12 cellular contexts compared by ENCODE assay signal in the genomic region with DNA sequence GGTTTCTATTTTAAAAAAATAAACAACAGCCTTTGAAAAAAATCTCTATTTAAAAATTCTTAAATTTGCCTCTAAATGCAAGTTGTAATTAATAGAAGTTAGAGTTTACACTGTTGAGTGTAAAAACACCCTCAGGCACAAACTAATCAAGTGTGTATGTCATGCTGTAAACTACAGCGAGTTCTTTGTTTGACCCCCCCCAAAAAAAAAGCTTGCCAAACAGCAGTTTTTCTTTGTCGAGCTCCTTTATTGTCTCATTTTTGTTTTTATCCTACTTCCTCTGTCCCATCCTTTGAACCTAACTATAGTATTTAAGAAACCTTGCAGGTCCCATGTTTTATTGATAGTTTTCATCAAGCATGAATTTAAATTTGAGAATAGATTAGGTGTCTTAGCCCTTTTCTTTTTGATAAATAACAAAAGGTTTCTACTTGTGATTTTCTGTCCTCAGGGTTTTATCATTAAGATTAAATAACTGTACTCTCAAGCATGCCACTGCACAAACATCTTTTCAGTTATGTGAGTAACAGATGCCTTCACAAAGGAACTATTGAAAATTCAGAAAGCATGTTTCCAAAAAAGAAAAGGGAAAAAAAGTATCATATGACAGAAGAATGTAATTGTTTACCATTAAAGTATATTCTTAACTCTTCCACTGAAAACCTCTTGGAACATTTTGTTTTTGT.
DNase-seq lines count a peak whose midpoint lies in the region; ATAC-seq and TF ChIP-seq lines count a peak whose summit lies in the region.
"Had no signal": no experiment of that assay in that cellular context is flagged by ENCODE, and none has a peak within 500 bp of the region (broad histone marks: within the 10 kb centered on the region; RNA-seq: fewer than 3 reads in every experiment).

No MANE protein-coding gene starts in this region.

- no peak overlapping the region for H2BK5ac ChIP-seq in mesenchymal stem cell (ENCODE audit: low read depth, low read length, poor library complexity, severe bottlenecking)

- H3K4me3 Mint-ChIP-seq in activated T-cell treated with anti-CD3 and anti-CD28 coated beads, Interleukin-2, amount 50 U/mL, for 24 hours, result no peak overlapping the region
- no peak overlapping the region for H3K4me3 Mint-ChIP-seq in activated T-cell treated with anti-CD3 and anti-CD28 coated beads, Interleukin-2, amount 50 U/mL, for 4 hours
- no peak overlapping the region for H3K4me3 Mint-ChIP-seq in activated CD4-positive, alpha-beta memory T cell treated with anti-CD3 and anti-CD28 coated beads, Interleukin-2, amount 10 ng/mL, durations not matched to agents 7 days and 5 days

- CTCF ChIA-PET in activated CD4-positive, alpha-beta memory T cell treated with anti-CD3 and anti-CD28 coated beads, Interleukin-2, amount 10 ng/mL, durations not matched to agents 7 days and 5 days (lab: Charles Lee), result interaction anchor here (1.1 kb wide), 2 partner anchors 15 to 168 kb away, joined by 3 read pairs; no protein-coding TSS in a partner anchor

- H2AFZ ChIP-seq in mesenchymal stem cell (ENCODE audit: low read depth, low read length), result no peak overlapping the region

- no peak overlapping the region for H2BK120ac ChIP-seq in mesenchymal stem cell (ENCODE audit: low read depth, low read length)

- H3K4me3 ChIP-seq in mesenchymal stem cell (ENCODE audit: insufficient read depth in 1 of 2, low read depth in 1 of 2, low read length in 2 of 2), result no peak overlapping the region
- no peak overlapping the region for H3K4me3 ChIP-seq in thyroid gland (replicated peaks in 1 of 3)
- no peak overlapping the region for H3K4me3 ChIP-seq in effector memory CD4-positive, alpha-beta T cell (ENCODE audit: insufficient read depth, low read depth, low read length, poor library complexity, severe bottlenecking)
- H3K4me3 ChIP-seq: colonic mucosa had no signal

- intact Hi-C loops in thyroid gland (cut with DNase I) (no loop called here), sciatic nerve (cut with DNase I) (no loop called here)

- peaks cover 91% of the 10 kb centered on the region for H3K4me1 Mint-ChIP-seq in activated T-cell treated with anti-CD3 and anti-CD28 coated beads, Interleukin-2, amount 50 U/mL, for 24 hours (ENCODE audit: low read depth)
- peaks cover 82% of the 10 kb centered on the region for H3K4me1 Mint-ChIP-seq in activated T-cell treated with anti-CD3 and anti-CD28 coated beads, Interleukin-2, amount 50 U/mL, for 4 hours (ENCODE audit: low read depth)
- H3K4me1 Mint-ChIP-seq in activated CD4-positive, alpha-beta memory T cell treated with anti-CD3 and anti-CD28 coated beads, Interleukin-2, amount 10 ng/mL, durations not matched to agents 7 days and 5 days, result peaks cover 85% of the 10 kb centered on the region

- TF ChIP-seq POLR2A in thyroid gland (IDR thresholded peaks at IDR 0.05), result no peak

- no peak overlapping the region for H2BK15ac ChIP-seq in mesenchymal stem cell (ENCODE audit: low read depth, poor library complexity, severe bottlenecking)

- H3K27ac Mint-ChIP-seq in activated T-cell treated with anti-CD3 and anti-CD28 coated beads, Interleukin-2, amount 50 U/mL, for 24 hours, result peak overlapping the region; percentile 63
- peak overlapping the region; percentile 69 for H3K27ac Mint-ChIP-seq in activated CD4-positive, alpha-beta memory T cell treated with anti-CD3 and anti-CD28 coated beads, Interleukin-2, amount 10 ng/mL, durations not matched to agents 7 days and 5 days

- no peak overlapping the region for H2BK12ac ChIP-seq in mesenchymal stem cell (ENCODE audit: low read length in 2 of 2)

- 58% methylated on average over 2 of the region's 2 CpGs for WGBS in mesenchymal stem cell
- WGBS in thyroid gland, 2 donors, result 26 to 43% methylated on average over 2 of the region's 2 CpGs

- H2AK5ac ChIP-seq in mesenchymal stem cell (ENCODE audit: low read length, severe bottlenecking), result no peak overlapping the region

- H3K23ac ChIP-seq in mesenchymal stem cell (ENCODE audit: low read length in 2 of 2), result no peak overlapping the region

- ATAC-seq in activated T-cell treated with anti-CD3 and anti-CD28 coated beads, Interleukin-2, amount 50 U/mL, for 4 hours, result no peak
- ATAC-seq in sciatic nerve, result no peak

- H4K91ac ChIP-seq in mesenchymal stem cell (ENCODE audit: low read length), result no peak overlapping the region

- H3K9ac ChIP-seq in mesenchymal stem cell (ENCODE audit: low read length), result peak overlapping the region; percentile 21

- H3K27me3 Mint-ChIP-seq in activated T-cell treated with anti-CD3 and anti-CD28 coated beads, Interleukin-2, amount 50 U/mL, for 24 hours, result no peaks in the 10 kb centered on the region
- no peaks in the 10 kb centered on the region for H3K27me3 Mint-ChIP-seq in activated T-cell treated with anti-CD3 and anti-CD28 coated beads, Interleukin-2, amount 50 U/mL, for 4 hours (ENCODE audit: low read depth)
- H3K27me3 Mint-ChIP-seq in activated CD4-positive, alpha-beta memory T cell treated with anti-CD3 and anti-CD28 coated beads, Interleukin-2, amount 10 ng/mL, durations not matched to agents 7 days and 5 days, result no peaks in the 10 kb centered on the region

- no peaks in the 10 kb centered on the region for H3K9me3 ChIP-seq in mesenchymal stem cell (ENCODE audit: control insufficient read depth, low read length)
- no peaks in the 10 kb centered on the region for H3K9me3 ChIP-seq in thyroid gland
- no peaks in the 10 kb centered on the region for H3K9me3 ChIP-seq in effector memory CD4-positive, alpha-beta T cell (ENCODE audit: control insufficient read depth, low read length)
- H3K9me3 ChIP-seq: colonic mucosa had no signal

- no peak overlapping the region for H3K14ac ChIP-seq in mesenchymal stem cell (ENCODE audit: low read length in 2 of 2)

- no peak for DNase-seq in activated T-cell treated with anti-CD3 and anti-CD28 coated beads, Interleukin-2, amount 50 U/mL, for 24 hours
- no peak for DNase-seq in activated T-cell treated with anti-CD3 and anti-CD28 coated beads, Interleukin-2, amount 50 U/mL, for 4 hours
- DNase-seq in activated CD4-positive, alpha-beta memory T cell treated with anti-CD3 and anti-CD28 coated beads, Interleukin-2, amount 10 ng/mL, durations not matched to agents 7 days and 5 days, result no peak
- no peak for DNase-seq in mesenchymal stem cell
- no peak for DNase-seq in thyroid gland
- DNase-seq in UCSD-AML1 (lab: John Stamatoyannopoulos, UW; ENCODE audit: unreplicated experiment), result no peak
- no peak for DNase-seq in effector memory CD4-positive, alpha-beta T cell
- no peak for DNase-seq in sciatic nerve (ENCODE audit: low spot score)
- DNase-seq: colonic mucosa; glutamatergic neuron; stimulated activated CD4-positive, alpha-beta T cell treated with anti-CD3 and anti-CD28 coated beads, Interleukin-15, amount 100 ng/mL, for 24 hours; stimulated activated naive CD8-positive, alpha-beta T cell treated with anti-CD3 and anti-CD28 coated beads, Interleukin-15, Interleukin-2, amounts not matched to agents 100 U/mL and 50 U/mL, for 24 hours had no signal

- H3K4ac ChIP-seq in mesenchymal stem cell (ENCODE audit: low read depth in 1 of 2, low read length in 2 of 2), result no peak overlapping the region

- peaks cover 15% of the 10 kb centered on the region for H3K79me1 ChIP-seq in mesenchymal stem cell (replicated peaks; ENCODE audit: low read length, poor library complexity, severe bottlenecking)

- H3K4me1 ChIP-seq in mesenchymal stem cell (ENCODE audit: control insufficient read depth, insufficient read depth, low read depth, low read length) (peaks cover 13% of the 10 kb centered on the region), thyroid gland (peaks cover 26 to 48% of the 10 kb centered on the region in 2 donors)
- peaks cover 15% of the 10 kb centered on the region for H3K4me1 ChIP-seq in effector memory CD4-positive, alpha-beta T cell (ENCODE audit: control insufficient read depth, insufficient read depth, low read length, poor library complexity, severe bottlenecking)

- peak overlapping the region; percentile 70 for H3K27ac ChIP-seq in mesenchymal stem cell (ENCODE audit: low read length, poor library complexity, severe bottlenecking)
- peak overlapping the region; percentile 26 to 87 (median 86) for H3K27ac ChIP-seq in thyroid gland
- H3K27ac ChIP-seq in effector memory CD4-positive, alpha-beta T cell (ENCODE audit: insufficient read depth, low read length, poor library complexity, severe bottlenecking), result no peak overlapping the region
- H3K27ac ChIP-seq: colonic mucosa had no signal

- H3K18ac ChIP-seq in mesenchymal stem cell (ENCODE audit: low read depth in 1 of 2, low read length in 2 of 2), result no peak overlapping the region

- H3K9me3 Mint-ChIP-seq in activated T-cell treated with anti-CD3 and anti-CD28 coated beads, Interleukin-2, amount 50 U/mL, for 24 hours, result peaks cover 7% of the 10 kb centered on the region
- no peaks in the 10 kb centered on the region for H3K9me3 Mint-ChIP-seq in activated T-cell treated with anti-CD3 and anti-CD28 coated beads, Interleukin-2, amount 50 U/mL, for 4 hours
- peaks cover 5% of the 10 kb centered on the region for H3K9me3 Mint-ChIP-seq in activated CD4-positive, alpha-beta memory T cell treated with anti-CD3 and anti-CD28 coated beads, Interleukin-2, amount 10 ng/mL, durations not matched to agents 7 days and 5 days

- POLR2A ChIA-PET in activated CD4-positive, alpha-beta memory T cell treated with anti-CD3 and anti-CD28 coated beads, Interleukin-2, amount 10 ng/mL, durations not matched to agents 7 days and 5 days (lab: Charles Lee), result interaction anchor here (1.0 to 1.5 kb wide), 2 partner anchors 106 to 175 kb away, joined by 6 to 7 read pairs; no protein-coding TSS in a partner anchor

- H3K4me2 ChIP-seq in mesenchymal stem cell (ENCODE audit: low read length, poor library complexity, severe bottlenecking), result no peak overlapping the region

- peaks cover 25 to 73% of the 10 kb centered on the region in 2 experiments for H3K36me3 ChIP-seq in mesenchymal stem cell (ENCODE audit: control insufficient read depth in 1 of 2, insufficient read depth in 2 of 2, low read depth in 1 of 2, low read length in 2 of 2)
- no peaks in the 10 kb centered on the region for H3K36me3 ChIP-seq in thyroid gland
- peaks cover 29% of the 10 kb centered on the region for H3K36me3 ChIP-seq in effector memory CD4-positive, alpha-beta T cell (ENCODE audit: control insufficient read depth, insufficient read depth, low read length)
- H3K36me3 ChIP-seq: colonic mucosa had no signal

- TF ChIP-seq CTCF in thyroid gland (IDR thresholded peaks at IDR 0.05), result no peak

- H3K27me3 ChIP-seq in mesenchymal stem cell (ENCODE audit: control insufficient read depth in 1 of 2, insufficient read depth in 1 of 2, low read length in 2 of 2) (no peaks in the 10 kb centered on the region), thyroid gland (no peaks in the 10 kb centered on the region)
- H3K27me3 ChIP-seq in effector memory CD4-positive, alpha-beta T cell (replicated peaks; ENCODE audit: control insufficient read depth, insufficient read depth, low read length, poor library complexity, severe bottlenecking), result no peaks in the 10 kb centered on the region
- H3K27me3 ChIP-seq: colonic mucosa had no signal

- H3K36me3 Mint-ChIP-seq in activated T-cell treated with anti-CD3 and anti-CD28 coated beads, Interleukin-2, amount 50 U/mL, for 24 hours (ENCODE audit: low read depth), result peaks cover 100% of the 10 kb centered on the region
- H3K36me3 Mint-ChIP-seq in activated T-cell treated with anti-CD3 and anti-CD28 coated beads, Interleukin-2, amount 50 U/mL, for 4 hours (ENCODE audit: insufficient read depth), result peaks cover 76% of the 10 kb centered on the region
- H3K36me3 Mint-ChIP-seq in activated CD4-positive, alpha-beta memory T cell treated with anti-CD3 and anti-CD28 coated beads, Interleukin-2, amount 10 ng/mL, durations not matched to agents 7 days and 5 days (ENCODE audit: low read depth), result peaks cover 94% of the 10 kb centered on the region

- H4K8ac ChIP-seq in mesenchymal stem cell (ENCODE audit: low read length), result no peak overlapping the region
